ENCODE assay signal across 8 cellular contexts in the genomic region with DNA sequence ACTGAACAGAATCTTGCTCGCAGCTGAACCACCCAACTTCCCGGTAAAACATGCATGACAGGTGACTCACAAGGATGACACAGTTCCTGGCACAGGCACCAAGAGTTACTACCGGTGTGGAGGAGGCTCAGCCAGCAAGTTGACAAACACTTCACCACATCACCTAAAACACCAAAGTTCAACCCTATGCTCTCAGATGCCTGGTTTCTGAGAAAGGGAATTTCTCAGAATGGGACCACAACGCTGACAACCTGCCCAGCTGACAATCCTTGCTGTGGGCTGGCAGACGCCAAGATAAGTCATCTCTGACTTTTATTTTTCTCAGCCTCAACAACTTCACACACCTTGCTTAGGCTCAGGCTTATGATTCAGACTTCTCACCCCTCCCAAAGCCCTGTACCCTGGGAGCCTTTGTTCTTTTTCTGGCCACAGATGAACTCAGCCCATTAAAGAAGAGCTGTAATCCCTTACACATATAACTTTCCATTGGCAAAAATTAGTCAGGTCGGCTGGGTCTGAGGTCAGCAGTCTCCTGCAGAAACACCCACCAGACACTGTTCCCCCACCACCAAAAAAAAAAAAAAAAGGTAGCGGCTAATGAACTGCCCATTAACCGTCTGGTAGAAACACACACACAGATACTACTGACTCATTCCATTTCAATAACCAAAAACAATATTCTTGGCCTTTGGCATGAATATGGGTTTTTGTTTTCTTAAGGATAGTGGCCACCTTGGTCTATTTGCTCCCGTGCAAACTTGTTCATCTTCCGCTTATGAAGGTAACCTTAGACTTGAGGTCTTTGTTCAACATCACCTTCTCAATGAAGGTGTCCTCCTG. TPM values are rescaled to one million over a fixed set of nuclear protein-coding genes. Genes with fewer than 3 reads are reported as not detected.
DNase-seq lines count a peak whose midpoint lies in the region; ATAC-seq and TF ChIP-seq lines count a peak whose summit lies in the region.

No MANE protein-coding gene starts in this region.

- H3K27me3 ChIP-seq in esophagus muscularis mucosa: peaks cover 0 to 4% (median 0%) of the 10 kb centered on the region in 4 donors

- peaks cover 0 to 6% (median 0%) of the 10 kb centered on the region in 4 donors for H3K9me3 ChIP-seq in esophagus muscularis mucosa

- ATAC-seq in GM21447 (IDR thresholded peaks at IDR 0.05; ENCODE audit: unreplicated experiment): no peak

- intact Hi-C loops in esophagus muscularis mucosa (cut with DNase I): no loop called here

- TF ChIP-seq CTCF in fibroblast of villous mesenchyme (IDR thresholded peaks at IDR 0.05; ENCODE audit: insufficient read depth, low read depth, low read length) (no peak), esophagus muscularis mucosa (IDR thresholded peaks at IDR 0.05) (no peak)

- peak; percentile 43 for DNase-seq in AG08395 (ENCODE audit: low spot score)
- DNase-seq in KG1 (lab: John Stamatoyannopoulos, UW): peak; percentile 17
- DNase-seq in activated CD8-positive, alpha-beta memory T cell treated with anti-CD3 and anti-CD28 coated beads, Interleukin-2, amount 50 U/mL, for 48 hours: peak; percentile 74
- peak; percentile 38 for DNase-seq in fibroblast of villous mesenchyme (ENCODE audit: low read depth)
- peak; percentile 49 for DNase-seq in stimulated activated CD8-positive, alpha-beta memory T cell treated with anti-CD3 and anti-CD28 coated beads, Interleukin-15, amount 100 ng/mL, for 1 hour (ENCODE audit: low read depth)
- DNase-seq in ecto neural progenitor cell (ENCODE audit: low spot score): no peak
- DNase-seq in esophagus muscularis mucosa (ENCODE audit: extremely low spot score): no peak

- 60% methylated on average over 10 of the region's 10 CpGs for WGBS in esophagus muscularis mucosa

- no peak overlapping the region for H3K27ac ChIP-seq in esophagus muscularis mucosa (replicated peaks in 1 of 4)

- TF ChIP-seq POLR2A in esophagus muscularis mucosa (IDR thresholded peaks at IDR 0.05; ENCODE audit: low read depth): no peak

- TF ChIP-seq EP300 in esophagus muscularis mucosa (IDR thresholded peaks at IDR 0.05): no peak

- H3K4me3 ChIP-seq in fibroblast of villous mesenchyme (ENCODE audit: low read depth, low read length) (no peak overlapping the region), esophagus muscularis mucosa (no peak overlapping the region)

- no peaks in the 10 kb centered on the region for H3K4me1 ChIP-seq in esophagus muscularis mucosa

- no peaks in the 10 kb centered on the region for H3K36me3 ChIP-seq in esophagus muscularis mucosa

RNA-seq across cellular contexts. Expression of a gene that starts 10.8 kb away (rescaled TPM):
- total RNA-seq in fibroblast of villous mesenchyme (0.32 and 0.43 TPM in 2 replicates), esophagus muscularis mucosa (10 to 100 TPM in 1 of 4 donors, 1 to 10 TPM in 3; 5.4 to 10.6 (median 6.0) TPM)

Comparison
In these comparisons a context has a peak if more than half of its experiments do, and no peak if none do; other contexts are left out.
1. DNase-seq: peak in AG08395 (single experiment), KG1 (single experiment), activated CD8-positive, alpha-beta memory T cell treated with anti-CD3 and anti-CD28 coated beads, Interleukin-2, amount 50 U/mL, for 48 hours (single experiment), fibroblast of villous mesenchyme (single experiment) and stimulated activated CD8-positive, alpha-beta memory T cell treated with anti-CD3 and anti-CD28 coated beads, Interleukin-15, amount 100 ng/mL, for 1 hour (single experiment); none in ecto neural progenitor cell (single experiment) and esophagus muscularis mucosa (single experiment).